18 cellular contexts compared by ENCODE assay signal in genomic region chr14:68471964-68472508, GRCh38.
DNase-seq lines count a peak whose midpoint lies in the region; ATAC-seq, FAIRE-seq and TF ChIP-seq lines count a peak whose summit lies in the region.
"Had no signal": no experiment of that assay in that cellular context is flagged by ENCODE, and none has a peak within 500 bp of the region (broad histone marks: within the 10 kb centered on the region; RNA-seq: fewer than 3 reads in every experiment).

No MANE protein-coding gene starts in this region.

- peak overlapping the region; percentile 93 for H3K18ac ChIP-seq in H1 (ENCODE audit: extremely low read depth, low read length)

- peak overlapping the region; percentile 74 to 93 (median 86) for H3K4me2 ChIP-seq in BLaER1 treated with 17β-estradiol and CSF1 and Interleukin-3, amounts not matched to agents 10 nM and 100 nM
- H3K4me2 ChIP-seq in Karpas-422 (ENCODE audit: low read depth, low read length, poor library complexity, severe bottlenecking) (peak overlapping the region; percentile 34), H1 (ENCODE audit: insufficient read depth in 1 of 2, low read depth in 2 of 2, low read length in 2 of 2) (peak overlapping the region; percentile 22 to 35)
- H3K4me2 ChIP-seq: PC-9 had no signal

- H3K9ac ChIP-seq in BLaER1 treated with 17β-estradiol and CSF1 and Interleukin-3, amounts not matched to agents 10 nM and 100 nM = peak overlapping the region; percentile 27 to 84 (median 77); a peak in 20 of 22 replicates
- H3K9ac ChIP-seq in Karpas-422 (ENCODE audit: low read length) (no peak overlapping the region), H1 (replicated peaks in 1 of 4; ENCODE audit: extremely low read depth in 1 of 4, low read depth in 3 of 4, low read length in 3 of 4) (no peak overlapping the region)

- H3K79me1 ChIP-seq in H1 (ENCODE audit: low read depth, low read length) = no peaks in the 10 kb centered on the region

- H3K23ac ChIP-seq in H1 (ENCODE audit: insufficient read length) = no peak overlapping the region

- H3K27me3 ChIP-seq in BLaER1 treated with 17β-estradiol and CSF1 and Interleukin-3, amounts not matched to agents 10 nM and 100 nM = no peaks in the 10 kb centered on the region
- H3K27me3 ChIP-seq in Karpas-422 (ENCODE audit: low read length) (no peaks in the 10 kb centered on the region), H1 (replicated peaks in 1 of 4; ENCODE audit: control insufficient read depth in 3 of 4, extremely low read depth in 1 of 4, insufficient read depth in 3 of 4, low read length in 3 of 4) (no peaks in the 10 kb centered on the region), pancreas (no peaks in the 10 kb centered on the region)
- H3K27me3 ChIP-seq: vagina had no signal

- CTCF ChIA-PET in H1 (lab: Charles Lee; ENCODE audit: partially characterized antibody) = interaction anchor here (0.6 to 1.5 kb wide), 7 partner anchors 13 to 538 kb away, joined by 3 to 6 read pairs (median 3); no protein-coding TSS in a partner anchor

- peak overlapping the region; percentile 4; the same call in 1 of the 2 replicates for H4K8ac ChIP-seq in H1 (ENCODE audit: extremely low read depth, insufficient read depth, low read length)

- H3K4me1 ChIP-seq in BLaER1 treated with 17β-estradiol and CSF1 and Interleukin-3, amounts not matched to agents 10 nM and 100 nM = peaks cover 83 to 97% (median 89%) of the 10 kb centered on the region in 10 experiments
- H3K4me1 ChIP-seq in Karpas-422 (ENCODE audit: low read length) = peaks cover 13% of the 10 kb centered on the region
- H3K4me1 ChIP-seq in H1 (replicated peaks in 1 of 4; ENCODE audit: control insufficient read depth in 3 of 4, insufficient read depth in 4 of 4, low read length in 3 of 4) = peaks cover 16 to 41% (median 31%) of the 10 kb centered on the region in 4 experiments
- peaks cover 87 to 97% (median 89%) of the 10 kb centered on the region in 3 donors for H3K4me1 ChIP-seq in pancreas

- peak overlapping the region; percentile 63 for H3K4ac ChIP-seq in H1 (replicated peaks; ENCODE audit: insufficient read length, low read depth, low read length)

- peak overlapping the region; percentile 97 for H2BK20ac ChIP-seq in H1 (ENCODE audit: low read length)

- TF ChIP-seq RAD21 in H1 (IDR thresholded peaks at IDR 0.05 in 1 of 2, conservative IDR thresholded peaks at IDR 0.05 in 1 of 2; ENCODE audit: low read depth in 2 of 2, low read length in 2 of 2) = no peak

- POLR2A ChIA-PET in H1 (lab: Charles Lee; ENCODE audit: partially characterized antibody) = interaction anchor here (1.1 to 2.1 kb wide), 9 partner anchors 10 to 324 kb away, joined by 3 to 9 read pairs (median 5); partner anchors contain the start of gene ZFP36L1

- peaks cover 0 to 5% (median 0%) of the 10 kb centered on the region in 11 experiments; a peak in 2 of 22 replicates for H3K9me3 ChIP-seq in BLaER1 treated with 17β-estradiol and CSF1 and Interleukin-3, amounts not matched to agents 10 nM and 100 nM (replicated peaks in 1 of 11)
- no peaks in the 10 kb centered on the region for H3K9me3 ChIP-seq in Karpas-422 (ENCODE audit: low read length)
- H3K9me3 ChIP-seq in H1 (ENCODE audit: insufficient read depth in 2 of 2, low read depth in 1 of 2, low read length in 1 of 2) = no peaks in the 10 kb centered on the region
- H3K9me3 ChIP-seq in pancreas = no peaks in the 10 kb centered on the region
- H3K9me3 ChIP-seq: vagina had no signal

- no peak overlapping the region for H2AFZ ChIP-seq in Karpas-422 (ENCODE audit: low read length)
- H2AFZ ChIP-seq in H1 (ENCODE audit: low read length) = no peak overlapping the region
- H2AFZ ChIP-seq: PC-9 had no signal

- peak overlapping the region; percentile 46 for H4K5ac ChIP-seq in H1 (ENCODE audit: insufficient read length, low read depth, low read length)

- ATAC-seq in pancreas (peak in 3 of 4 donors; percentile 6 to 13 (median 10)), GM18520 (IDR thresholded peaks at IDR 0.05; ENCODE audit: unreplicated experiment) (no peak), left ventricle myocardium superior (no peak), HG03175 (IDR thresholded peaks at IDR 0.05; ENCODE audit: unreplicated experiment) (no peak)

- H2BK5ac ChIP-seq in H1 (ENCODE audit: low read depth, low read length) = peak overlapping the region; percentile 93; the same call in 1 of the 2 replicates

- intact Hi-C loops in pancreas (cut with DNase I) = loop anchor here in 1 of 3 donors (5.0 kb wide), 1 partner anchor 45 kb away; no protein-coding TSS in a partner anchor
- intact Hi-C loops in left ventricle myocardium superior (cut with micrococcal nuclease) = no loop called here

- TF ChIP-seq CTCF in H1 (IDR thresholded peaks at IDR 0.05; ENCODE audit: control extremely low read depth in 1 of 3, insufficient read depth in 1 of 3, low read depth in 1 of 3, low read length in 3 of 3) (no peak), pancreas (IDR thresholded peaks at IDR 0.05) (no peak)

- no peak for TF ChIP-seq EP300 in H1 (IDR thresholded peaks at IDR 0.05; ENCODE audit: borderline replicate concordance in 1 of 2, low read depth in 2 of 2, low read length in 2 of 2)

- peak overlapping the region; percentile 98 for H4K91ac ChIP-seq in H1 (replicated peaks; ENCODE audit: insufficient read length, low read length)

- FAIRE-seq in H1 (lab: Jason Lieb, UNC) (no peak), pancreas (lab: Jason Lieb, UNC) (no peak)
- FAIRE-seq: D721Med, islet of Langerhans, small intestine had no signal

- no peak overlapping the region for H3K4me3 ChIP-seq in BLaER1 treated with 17β-estradiol and CSF1 and Interleukin-3, amounts not matched to agents 10 nM and 100 nM
- H3K4me3 ChIP-seq in Karpas-422 (ENCODE audit: low read length) (no peak overlapping the region), H1 (ENCODE audit: extremely low read depth in 1 of 4, insufficient read depth in 2 of 4, low read depth in 3 of 4, low read length in 4 of 4) (peak overlapping the region in 1 of 4 experiments; percentile 14; a peak in 1 of 8 replicates), pancreas (no peak overlapping the region)
- H3K4me3 ChIP-seq: PC-9, vagina had no signal

- H3K79me2 ChIP-seq in Karpas-422 (ENCODE audit: low read length) = no peaks in the 10 kb centered on the region
- H3K79me2 ChIP-seq in H1 (ENCODE audit: control insufficient read depth in 1 of 2, insufficient read depth in 2 of 2, low read length in 2 of 2) = no peaks in the 10 kb centered on the region

- peak overlapping the region; percentile 71 to 100 (median 99) for H3K27ac ChIP-seq in BLaER1 treated with 17β-estradiol and CSF1 and Interleukin-3, amounts not matched to agents 10 nM and 100 nM
- no peak overlapping the region for H3K27ac ChIP-seq in Karpas-422 (ENCODE audit: low read length)
- H3K27ac ChIP-seq in H1 (ENCODE audit: low read depth, low read length) = peak overlapping the region; percentile 28; the same call in 1 of the 2 replicates
- peak overlapping the region; percentile 51 to 88 (median 75) for H3K27ac ChIP-seq in pancreas
- H3K27ac ChIP-seq: PC-9, vagina, WERI-Rb-1 had no signal

- H2BK15ac ChIP-seq in H1 (ENCODE audit: low read length) = no peak overlapping the region

- no peaks in the 10 kb centered on the region for H3K9me2 ChIP-seq in Karpas-422 (replicated peaks; ENCODE audit: insufficient read depth, low read length)

- no peaks in the 10 kb centered on the region for H3K23me2 ChIP-seq in H1 (ENCODE audit: low read depth, low read length)

- WGBS in H1 (ENCODE audit: extremely low coverage in 1 of 2, insufficient coverage in 1 of 2, insufficient read length in 1 of 2, insufficient replicate concordance in 2 of 2, low coverage in 1 of 2, low lambda C conversion rate in 2 of 2, missing lambda C conversion rate in 1 of 2), 2 experiments = 73% methylated on average over 4 of the region's 4 CpGs; no CpG with 5 or more reads in 1 of the 2 experiments
- 30 to 45% methylated on average over 4 of the region's 4 CpGs for WGBS in pancreas, 2 donors

- peak overlapping the region; percentile 51 for H3K56ac ChIP-seq in H1 (replicated peaks; ENCODE audit: insufficient read length, low read depth, low read length)

- H3K36me3 ChIP-seq in BLaER1 treated with 17β-estradiol and CSF1 and Interleukin-3, amounts not matched to agents 10 nM and 100 nM = no peaks in the 10 kb centered on the region; a peak in 1 of 22 replicates
- H3K36me3 ChIP-seq in Karpas-422 (ENCODE audit: insufficient read depth, low read length) = no peaks in the 10 kb centered on the region
- H3K36me3 ChIP-seq in H1 (ENCODE audit: control insufficient read depth in 2 of 4, insufficient read depth in 4 of 4, low read length in 3 of 4) = no peaks in the 10 kb centered on the region
- H3K36me3 ChIP-seq in pancreas = no peaks in the 10 kb centered on the region
- H3K36me3 ChIP-seq: vagina, WERI-Rb-1 had no signal

- peak overlapping the region; percentile 13 for H3K14ac ChIP-seq in H1 (ENCODE audit: insufficient read length)

- DNase-seq in Karpas-422 (no peak), H1 (ENCODE audit: low read depth in 1 of 2, low spot score in 2 of 2) (peak in 1 of 2 experiments; percentile 49), pancreas (peak in 1 of 6 donors; percentile 30), left ventricle myocardium superior (no peak), EL (no peak)
- DNase-seq: activated CD8-positive, alpha-beta memory T cell treated with anti-CD3 and anti-CD28 coated beads for 24 hours; NCI-H1694; NCI-H524 treated with DMSO at 0.1 percent for 48 hours; PC-9; small intestine; stimulated activated naive CD4-positive, alpha-beta T cell; WERI-Rb-1 had no signal

- H2AK5ac ChIP-seq in H1 (ENCODE audit: low read depth, low read length) = peak overlapping the region; percentile 3; the same call in 1 of the 2 replicates

- TF ChIP-seq POLR2A in H1 (IDR thresholded peaks at IDR 0.05; ENCODE audit: control extremely low read depth in 1 of 2, low read depth in 2 of 2, low read length in 2 of 2) = no peak

- peak overlapping the region; percentile 98 for H2BK120ac ChIP-seq in H1 (replicated peaks; ENCODE audit: low read depth, low read length)

- H4K20me1 ChIP-seq in BLaER1 treated with 17β-estradiol and CSF1 and Interleukin-3, amounts not matched to agents 10 nM and 100 nM = no peaks in the 10 kb centered on the region
- peaks cover 5% of the 10 kb centered on the region; the same call in 1 of the 2 replicates for H4K20me1 ChIP-seq in Karpas-422 (ENCODE audit: insufficient read depth, low read depth, low read length)
- no peaks in the 10 kb centered on the region for H4K20me1 ChIP-seq in H1 (replicated peaks in 1 of 2; ENCODE audit: control insufficient read depth in 1 of 2, insufficient read depth in 2 of 2, low read length in 2 of 2)

- H2BK12ac ChIP-seq in H1 (ENCODE audit: low read depth, low read length) = peak overlapping the region; percentile 51; the same call in 1 of the 2 replicates

TF ChIP-seq in H1, 55 proteins besides CTCF, POLR2A, EP300 and RAD21 (continues in another document):
- TF ChIP-seq CEBPB (IDR thresholded peaks at IDR 0.05; ENCODE audit: low read depth, low read length) = no peak
- TF ChIP-seq KDM5A (IDR thresholded peaks at IDR 0.05; ENCODE audit: low read length) = no peak
- no peak for TF ChIP-seq SRF (IDR thresholded peaks at IDR 0.05; ENCODE audit: low read depth, low read length)
- no peak for TF ChIP-seq TCF12 (IDR thresholded peaks at IDR 0.05; ENCODE audit: low read depth, low read length)
- no peak for TF ChIP-seq SUZ12 (IDR thresholded peaks at IDR 0.05; ENCODE audit: low read length)
- TF ChIP-seq RXRA (IDR thresholded peaks at IDR 0.05; ENCODE audit: insufficient read depth, low read depth, low read length) = no peak
- no peak for TF ChIP-seq BRCA1 (IDR thresholded peaks at IDR 0.05; ENCODE audit: low read depth, low read length)

Comparison
In these comparisons a context has a peak if more than half of its experiments do, and no peak if none do; other contexts are left out.
1. H3K4me2 ChIP-seq: peak in every context shown above with its lines; median percentile 86 in BLaER1 treated with 17β-estradiol and CSF1 and Interleukin-3, amounts not matched to agents 10 nM and 100 nM; 34 in Karpas-422; 28 in H1.
2. H3K9ac ChIP-seq: peak in BLaER1 treated with 17β-estradiol and CSF1 and Interleukin-3, amounts not matched to agents 10 nM and 100 nM (11 of 11); none in Karpas-422 (single experiment) and H1 (0 of 4).
3. ATAC-seq: peak in pancreas (3 of 4); none in GM18520 (single experiment), left ventricle myocardium superior (single experiment) and HG03175 (single experiment).